In genomic region chr5:159163027-159163699, GRCh38 we compare ENCODE assay signal across 10 cellular contexts. TPM values are rescaled to one million over a fixed set of nuclear protein-coding genes. Genes with fewer than 3 reads are reported as not detected.
A peak's percentile ranks its signal among the peaks of the same experiment; 100 is the strongest.
DNase-seq lines count a peak whose midpoint lies in the region; ATAC-seq and TF ChIP-seq lines count a peak whose summit lies in the region.
"Had no signal": no experiment of that assay in that cellular context is flagged by ENCODE, and none has a peak within 500 bp of the region (broad histone marks: within the 10 kb centered on the region; RNA-seq: fewer than 3 reads in every experiment).

No MANE protein-coding gene starts in this region.

- no peak overlapping the region for H3K4me3 Mint-ChIP-seq in activated CD4-positive, alpha-beta memory T cell treated with anti-CD3 and anti-CD28 coated beads for 36 hours
- no peak overlapping the region for H3K4me3 Mint-ChIP-seq in activated CD4-positive, alpha-beta memory T cell treated with anti-CD3 and anti-CD28 coated beads, Interleukin-2, amount 10 ng/mL, durations not matched to agents 7 days and 5 days
- no peak overlapping the region for H3K4me3 Mint-ChIP-seq in stimulated activated effector memory CD8-positive, alpha-beta T cell treated with anti-CD3 and anti-CD28 coated beads, Interleukin-12 subunit alpha, Interleukin-12 subunit beta, amount 100 ng/mL, for 72 hours
- H3K4me3 Mint-ChIP-seq: naive B cell had no signal

- peak overlapping the region; percentile 66 for H3K27ac Mint-ChIP-seq in activated CD4-positive, alpha-beta memory T cell treated with anti-CD3 and anti-CD28 coated beads for 36 hours
- no peak overlapping the region for H3K27ac Mint-ChIP-seq in activated CD4-positive, alpha-beta memory T cell treated with anti-CD3 and anti-CD28 coated beads, Interleukin-2, amount 10 ng/mL, durations not matched to agents 7 days and 5 days
- H3K27ac Mint-ChIP-seq in stimulated activated effector memory CD8-positive, alpha-beta T cell treated with anti-CD3 and anti-CD28 coated beads, Interleukin-12 subunit alpha, Interleukin-12 subunit beta, amount 100 ng/mL, for 72 hours: peak overlapping the region; percentile 72

- intact Hi-C loops in activated CD4-positive, alpha-beta memory T cell treated with anti-CD3 and anti-CD28 coated beads for 36 hours (cut with micrococcal nuclease): loop anchor here (1.0 to 5.0 kb wide), 4 partner anchors 16 to 294 kb away; no protein-coding TSS in a partner anchor

- no peaks in the 10 kb centered on the region for H3K9me3 Mint-ChIP-seq in activated CD4-positive, alpha-beta memory T cell treated with anti-CD3 and anti-CD28 coated beads for 36 hours
- H3K9me3 Mint-ChIP-seq in activated CD4-positive, alpha-beta memory T cell treated with anti-CD3 and anti-CD28 coated beads, Interleukin-2, amount 10 ng/mL, durations not matched to agents 7 days and 5 days: no peaks in the 10 kb centered on the region
- no peaks in the 10 kb centered on the region for H3K9me3 Mint-ChIP-seq in stimulated activated effector memory CD8-positive, alpha-beta T cell treated with anti-CD3 and anti-CD28 coated beads, Interleukin-12 subunit alpha, Interleukin-12 subunit beta, amount 100 ng/mL, for 72 hours
- H3K9me3 Mint-ChIP-seq: naive B cell had no signal

- POLR2A ChIA-PET in activated CD4-positive, alpha-beta memory T cell treated with anti-CD3 and anti-CD28 coated beads for 36 hours (lab: Charles Lee): interaction anchor here (1.0 to 3.1 kb wide), 4 partner anchors 28 to 44 kb away, joined by 3 to 28 read pairs (median 4); no protein-coding TSS in a partner anchor
- POLR2A ChIA-PET in activated CD4-positive, alpha-beta memory T cell treated with anti-CD3 and anti-CD28 coated beads, Interleukin-2, amount 10 ng/mL, durations not matched to agents 7 days and 5 days (lab: Charles Lee): interaction anchor here (1.7 to 2.2 kb wide), 2 partner anchors 10 to 44 kb away, joined by 5 to 12 read pairs; no protein-coding TSS in a partner anchor

- H3K36me3 Mint-ChIP-seq in activated CD4-positive, alpha-beta memory T cell treated with anti-CD3 and anti-CD28 coated beads for 36 hours: peaks cover 36% of the 10 kb centered on the region
- peaks cover 56% of the 10 kb centered on the region for H3K36me3 Mint-ChIP-seq in activated CD4-positive, alpha-beta memory T cell treated with anti-CD3 and anti-CD28 coated beads, Interleukin-2, amount 10 ng/mL, durations not matched to agents 7 days and 5 days (ENCODE audit: low read depth)
- peaks cover 85% of the 10 kb centered on the region for H3K36me3 Mint-ChIP-seq in stimulated activated effector memory CD8-positive, alpha-beta T cell treated with anti-CD3 and anti-CD28 coated beads, Interleukin-12 subunit alpha, Interleukin-12 subunit beta, amount 100 ng/mL, for 72 hours

- no peak for TF ChIP-seq CTCF in choroid plexus epithelial cell (conservative IDR thresholded peaks at IDR 0.05; ENCODE audit: low read depth, low read length)

- CTCF ChIA-PET in activated CD4-positive, alpha-beta memory T cell treated with anti-CD3 and anti-CD28 coated beads for 36 hours (lab: Charles Lee): interaction anchor here (1.0 to 2.9 kb wide), 5 partner anchors 13 to 154 kb away, joined by 3 to 14 read pairs (median 3); no protein-coding TSS in a partner anchor
- CTCF ChIA-PET in activated CD4-positive, alpha-beta memory T cell treated with anti-CD3 and anti-CD28 coated beads, Interleukin-2, amount 10 ng/mL, durations not matched to agents 7 days and 5 days (lab: Charles Lee): no interaction called here

- no peak overlapping the region for H3K4me3 ChIP-seq in choroid plexus epithelial cell (ENCODE audit: low read depth, low read length)

- ATAC-seq in stimulated activated effector memory CD8-positive, alpha-beta T cell treated with anti-CD3 and anti-CD28 coated beads, Interleukin-12 subunit alpha, Interleukin-12 subunit beta, amount 100 ng/mL, for 72 hours: peak; percentile 99
- ATAC-seq in HG02981 (IDR thresholded peaks at IDR 0.05; ENCODE audit: unreplicated experiment): no peak

- peak; percentile 24 for DNase-seq in activated CD4-positive, alpha-beta memory T cell treated with anti-CD3 and anti-CD28 coated beads for 36 hours
- no peak for DNase-seq in activated CD4-positive, alpha-beta memory T cell treated with anti-CD3 and anti-CD28 coated beads, Interleukin-2, amount 10 ng/mL, durations not matched to agents 7 days and 5 days
- DNase-seq in NCI-H2107 treated with DMSO at 0.1 percent for 48 hours (lab: John Stamatoyannopoulos, UW; ENCODE audit: unreplicated experiment): peak; percentile 45
- peak; percentile 85 for DNase-seq in choroid plexus epithelial cell (ENCODE audit: low read depth)
- DNase-seq in stimulated activated effector memory CD8-positive, alpha-beta T cell treated with anti-CD3 and anti-CD28 coated beads, Interleukin-12 subunit alpha, Interleukin-12 subunit beta, amount 100 ng/mL, for 72 hours (ENCODE audit: low spot score in 2 of 2): no peak
- no peak for DNase-seq in NCI-H1930 (lab: John Stamatoyannopoulos, UW)
- DNase-seq in GDM1 (lab: John Stamatoyannopoulos, UW): no peak
- DNase-seq: naive B cell, NCI-H748 treated with DMSO at 0.1 percent for 48 hours had no signal

- H3K27me3 Mint-ChIP-seq in activated CD4-positive, alpha-beta memory T cell treated with anti-CD3 and anti-CD28 coated beads for 36 hours: no peaks in the 10 kb centered on the region
- H3K27me3 Mint-ChIP-seq in activated CD4-positive, alpha-beta memory T cell treated with anti-CD3 and anti-CD28 coated beads, Interleukin-2, amount 10 ng/mL, durations not matched to agents 7 days and 5 days: no peaks in the 10 kb centered on the region
- H3K27me3 Mint-ChIP-seq: naive B cell had no signal

- H3K4me1 Mint-ChIP-seq in activated CD4-positive, alpha-beta memory T cell treated with anti-CD3 and anti-CD28 coated beads for 36 hours (ENCODE audit: low read depth): peaks cover 41% of the 10 kb centered on the region
- H3K4me1 Mint-ChIP-seq in activated CD4-positive, alpha-beta memory T cell treated with anti-CD3 and anti-CD28 coated beads, Interleukin-2, amount 10 ng/mL, durations not matched to agents 7 days and 5 days: peaks cover 24% of the 10 kb centered on the region
- peaks cover 25% of the 10 kb centered on the region for H3K4me1 Mint-ChIP-seq in stimulated activated effector memory CD8-positive, alpha-beta T cell treated with anti-CD3 and anti-CD28 coated beads, Interleukin-12 subunit alpha, Interleukin-12 subunit beta, amount 100 ng/mL, for 72 hours

RNA-seq across cellular contexts. Expression of gene RNF145, which starts 46.2 kb away (rescaled TPM):
- 10 to 100 TPM; 91.4 to 92.6 TPM for total RNA-seq in activated CD4-positive, alpha-beta memory T cell treated with anti-CD3 and anti-CD28 coated beads for 36 hours
- 100 to 1,000 TPM; 126 to 127 TPM for total RNA-seq in activated CD4-positive, alpha-beta memory T cell treated with anti-CD3 and anti-CD28 coated beads, Interleukin-2, amount 10 ng/mL, durations not matched to agents 7 days and 5 days

Comparison
In these comparisons a context has a peak if more than half of its experiments do, and no peak if none do; other contexts are left out.
1. DNase-seq: peak in activated CD4-positive, alpha-beta memory T cell treated with anti-CD3 and anti-CD28 coated beads for 36 hours (single experiment), NCI-H2107 treated with DMSO at 0.1 percent for 48 hours (single experiment) and choroid plexus epithelial cell (single experiment); none in activated CD4-positive, alpha-beta memory T cell treated with anti-CD3 and anti-CD28 coated beads, Interleukin-2, amount 10 ng/mL, durations not matched to agents 7 days and 5 days (single experiment), stimulated activated effector memory CD8-positive, alpha-beta T cell treated with anti-CD3 and anti-CD28 coated beads, Interleukin-12 subunit alpha, Interleukin-12 subunit beta, amount 100 ng/mL, for 72 hours (0 of 2), NCI-H1930 (0 of 2) and GDM1 (single experiment).